Comparison of ENCODE assay signal across 8 cellular contexts in the genomic region with DNA sequence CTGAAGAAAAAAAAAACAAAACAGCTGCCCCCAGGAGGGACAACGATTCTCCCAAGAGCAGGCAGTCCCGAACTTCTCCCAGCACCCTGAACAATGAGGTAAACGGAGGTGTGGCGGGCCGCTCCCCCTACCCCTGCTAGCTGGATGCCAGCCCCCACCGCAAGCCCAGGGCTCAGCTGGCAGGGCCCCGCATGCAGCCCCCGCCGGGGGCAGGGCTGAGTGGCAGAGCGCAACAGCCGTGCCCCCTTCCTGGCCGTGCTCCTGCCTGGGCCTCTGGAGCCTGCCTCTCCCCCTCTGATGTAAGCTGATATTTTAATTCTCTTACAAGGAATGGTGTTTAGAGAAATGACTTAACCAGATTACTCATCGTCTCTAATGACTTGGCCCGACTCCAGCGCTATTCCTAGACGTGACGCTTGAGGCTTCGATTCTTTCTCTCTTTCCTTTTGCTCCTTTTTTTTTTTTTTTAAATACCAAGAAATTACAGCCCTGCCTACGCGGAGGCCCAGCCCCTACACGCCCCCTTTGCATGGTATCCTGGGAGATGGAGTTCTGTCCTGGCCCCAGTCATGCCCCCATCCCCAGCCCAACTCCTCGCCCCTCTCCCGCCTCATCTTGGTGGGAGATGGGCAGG. TPM values are rescaled to one million over a fixed set of nuclear protein-coding genes. Genes with fewer than 3 reads are reported as not detected.
DNase-seq lines count a peak whose midpoint lies in the region; ATAC-seq and TF ChIP-seq lines count a peak whose summit lies in the region.

No MANE protein-coding gene starts in this region.

- no peaks in the 10 kb centered on the region for H3K9me3 Mint-ChIP-seq in HFFc6
- no peaks in the 10 kb centered on the region for H3K9me3 Mint-ChIP-seq in activated B cell treated with CpG ODN at 0.5 μM for 24 hours

- H3K4me1 Mint-ChIP-seq in HFFc6 (ENCODE audit: low read depth), result peaks cover 68% of the 10 kb centered on the region
- H3K4me1 Mint-ChIP-seq in activated B cell treated with CpG ODN at 0.5 μM for 24 hours, result peaks cover 65% of the 10 kb centered on the region

- no peaks in the 10 kb centered on the region for H3K9me3 ChIP-seq in mammary epithelial cell (replicated peaks; ENCODE audit: insufficient read depth, low read length)

- no peaks in the 10 kb centered on the region for H3K79me2 ChIP-seq in mammary epithelial cell (ENCODE audit: insufficient read depth, low read length)

- peak overlapping the region; percentile 63 for H3K4me3 Mint-ChIP-seq in HFFc6
- H3K4me3 Mint-ChIP-seq in activated B cell treated with CpG ODN at 0.5 μM for 24 hours, result peak overlapping the region; percentile 62

- H3K27ac ChIP-seq in mammary epithelial cell (ENCODE audit: insufficient read depth, low read depth, low read length) (peak overlapping the region; percentile 38), skin epidermis (peak overlapping the region in 20 of 21 experiments; percentile 6 to 88 (median 76))

- in situ Hi-C loops in mammary epithelial cell (cut with MboI; ENCODE audit: low sequenced_read_pairs in 2 of 2), result no loop called here

- CTCF ChIA-PET in activated B cell treated with CpG ODN at 0.5 μM for 24 hours (lab: Charles Lee) (interaction anchor here (1.0 to 2.2 kb wide), 2 partner anchors 22 kb away, joined by 5 to 10 read pairs; no protein-coding TSS in a partner anchor), mammary epithelial cell (lab: Charles Lee; ENCODE audit: low non-redundant PET) (no interaction called here)

- H3K4me3 ChIP-seq in mammary epithelial cell (replicated peaks in 1 of 3; ENCODE audit: insufficient read depth in 1 of 3, low read depth in 2 of 3, low read length in 3 of 3) (peak overlapping the region in 1 of 3 experiments; percentile 31), skin epidermis (peak overlapping the region in 4 of 7 experiments; percentile 10 to 32 (median 14))

- POLR2A ChIA-PET in activated B cell treated with CpG ODN at 0.5 μM for 24 hours (lab: Charles Lee), result interaction anchor here (0.6 to 1.3 kb wide), 7 partner anchors 22 to 383 kb away, joined by 3 to 5 read pairs (median 3); no protein-coding TSS in a partner anchor

- peaks cover 56% of the 10 kb centered on the region for H3K4me1 ChIP-seq in mammary epithelial cell (ENCODE audit: insufficient read depth, low read length)

- H3K27me3 ChIP-seq in mammary epithelial cell (ENCODE audit: insufficient read depth, low read length), result peaks cover 2% of the 10 kb centered on the region

- DNase-seq in DMS 273 (lab: John Stamatoyannopoulos, UW; ENCODE audit: unreplicated experiment) (peak; percentile 95), HFFc6 (peak; percentile 98), NCI-H2171 (lab: John Stamatoyannopoulos, UW) (peak; percentile 99), activated B cell treated with CpG ODN at 0.5 μM for 24 hours (peak; percentile 45), mammary epithelial cell (peak; percentile 99), iPS-NIHi7 (ENCODE audit: extremely low spot score) (peak; percentile 79)

- peak overlapping the region; percentile 72 for H2AFZ ChIP-seq in mammary epithelial cell (ENCODE audit: low read depth, low read length)

- H4K20me1 ChIP-seq in mammary epithelial cell (ENCODE audit: insufficient read depth, low read length), result no peaks in the 10 kb centered on the region

- intact Hi-C loops in activated B cell treated with CpG ODN at 0.5 μM for 24 hours (cut with micrococcal nuclease), result no loop called here
- intact Hi-C loops in mammary epithelial cell (cut with micrococcal nuclease), result loop anchor here (1.0 to 10.0 kb wide), 2 partner anchors 25 to 387 kb away; partner anchors contain the start of gene DUSP2

- TF ChIP-seq CTCF in HFFc6 (IDR thresholded peaks at IDR 0.05) (no peak), activated B cell treated with CpG ODN at 0.5 μM for 24 hours (IDR thresholded peaks at IDR 0.05) (no peak), mammary epithelial cell (conservative IDR thresholded peaks at IDR 0.05 in 1 of 2, IDR thresholded peaks at IDR 0.05 in 1 of 2; ENCODE audit: extremely low read depth in 1 of 2, insufficient read depth in 1 of 2, low read depth in 1 of 2, low read length in 2 of 2) (no peak)

- no peaks in the 10 kb centered on the region; the same call in 1 of the 2 replicates for H3K27me3 Mint-ChIP-seq in HFFc6 (ENCODE audit: insufficient read depth)
- no peaks in the 10 kb centered on the region for H3K27me3 Mint-ChIP-seq in activated B cell treated with CpG ODN at 0.5 μM for 24 hours

- ATAC-seq in activated B cell treated with CpG ODN at 0.5 μM for 24 hours (ENCODE audit: low read depth) (peak; percentile 29), HG03025 (IDR thresholded peaks at IDR 0.05; ENCODE audit: low FRiP score, unreplicated experiment) (no peak)

- 2% methylated on average over 13 of the region's 23 CpGs for WGBS in mammary epithelial cell (ENCODE audit: low coverage, missing lambda C conversion rate)

- H3K36me3 Mint-ChIP-seq in HFFc6 (ENCODE audit: low read depth) (no peaks in the 10 kb centered on the region), activated B cell treated with CpG ODN at 0.5 μM for 24 hours (ENCODE audit: low read depth) (no peaks in the 10 kb centered on the region)

- H3K9ac ChIP-seq in mammary epithelial cell (ENCODE audit: insufficient read depth, low read length), result peak overlapping the region; percentile 35

- dilution Hi-C loops in mammary epithelial cell (cut with HindIII; ENCODE audit: low sequenced_read_pairs), result loop anchor here (5.0 kb wide), 1 partner anchor 80 kb away; no protein-coding TSS in a partner anchor

- H3K36me3 ChIP-seq in mammary epithelial cell (ENCODE audit: insufficient read depth, low read length), result no peaks in the 10 kb centered on the region

- BruUV-seq in mammary epithelial cell (replicated peaks; lab: Mats Ljungman, UMichigan), result no TSS peak

- H3K4me2 ChIP-seq in mammary epithelial cell (ENCODE audit: insufficient read depth, low read depth, low read length), result peak overlapping the region; percentile 91

- H3K27ac Mint-ChIP-seq in HFFc6 (peak overlapping the region; percentile 84), activated B cell treated with CpG ODN at 0.5 μM for 24 hours (peak overlapping the region; percentile 74)

RNA-seq across cellular contexts. Expression of gene ARID5A, which starts 4.6 kb away (rescaled TPM):
- total RNA-seq in HFFc6 (2021; fragmentation: NEBNext Ultra II Directional; extraction: Animal tissue kit (Norgen Biotek cat#: 25700)), result 10 to 100 TPM in 3 of 6 experiments, 1 to 10 TPM in 3; 9.6 to 13.6 (median 10.0) TPM
- total RNA-seq in activated B cell treated with CpG ODN at 0.5 μM for 24 hours (73.4 and 83.5 TPM in 2 replicates), mammary epithelial cell (1 to 10 TPM; 6.6 to 8.3 TPM)
- 3.0 TPM for polyA plus RNA-seq in mammary epithelial cell
- polyA minus RNA-seq in mammary epithelial cell, result 1.3 TPM

RNA-seq across cellular contexts. Expression of gene NEURL3, which starts 26.8 kb away (rescaled TPM):
- total RNA-seq in HFFc6 (2021; fragmentation: NEBNext Ultra II Directional; extraction: Animal tissue kit (Norgen Biotek cat#: 25700)), result not detected
- total RNA-seq in activated B cell treated with CpG ODN at 0.5 μM for 24 hours (not detected in 2 replicates), mammary epithelial cell (not detected)
- polyA plus RNA-seq in mammary epithelial cell, result not detected
- polyA minus RNA-seq in mammary epithelial cell, result not detected

Comparison
In these comparisons a context has a peak if more than half of its experiments do, and no peak if none do; other contexts are left out.
1. DNase-seq: peak in every context shown above with its lines; median percentile 99 in NCI-H2171; 99 in mammary epithelial cell; 98 in HFFc6; 95 in DMS 273; 79 in iPS-NIHi7; 45 in activated B cell treated with CpG ODN at 0.5 μM for 24 hours.